In genomic region chr4:156778606-156779005, GRCh38 we compare ENCODE assay signal across 13 cellular contexts.
A peak's percentile ranks its signal among the peaks of the same experiment; 100 is the strongest.
DNase-seq lines count a peak whose midpoint lies in the region; ATAC-seq and TF ChIP-seq lines count a peak whose summit lies in the region.
"Had no signal": no experiment of that assay in that cellular context is flagged by ENCODE, and none has a peak within 500 bp of the region (broad histone marks: within the 10 kb centered on the region; RNA-seq: fewer than 3 reads in every experiment).

No MANE protein-coding gene starts in this region.

- H3K27me3 ChIP-seq in AG04450 (ENCODE audit: control insufficient read depth, insufficient read depth, low read length), result no peaks in the 10 kb centered on the region
- no peaks in the 10 kb centered on the region for H3K27me3 ChIP-seq in HCT116 (ENCODE audit: insufficient read depth, low read length)
- no peaks in the 10 kb centered on the region for H3K27me3 ChIP-seq in gastrocnemius medialis
- H3K27me3 ChIP-seq: BLaER1 had no signal

- TF ChIP-seq CTCF in AG04450 (IDR thresholded peaks at IDR 0.05; ENCODE audit: low read depth, low read length), result no peak
- TF ChIP-seq CTCF in HCT116 (IDR thresholded peaks at IDR 0.05 in 2 of 3, conservative IDR thresholded peaks at IDR 0.05 in 1 of 3; ENCODE audit: borderline replicate concordance in 1 of 3, insufficient read depth in 1 of 3, low read depth in 2 of 3, low read length in 2 of 3), result no peak
- no peak for TF ChIP-seq CTCF in astrocyte of the spinal cord (IDR thresholded peaks at IDR 0.05; ENCODE audit: low read depth, low read length)
- no peak for TF ChIP-seq CTCF in gastrocnemius medialis (IDR thresholded peaks at IDR 0.05 in 4 of 5, conservative IDR thresholded peaks at IDR 0.05 in 1 of 5)

- no peak overlapping the region for H3K9ac ChIP-seq in HCT116 (ENCODE audit: low read length)
- H3K9ac ChIP-seq: BLaER1 had no signal

- no peak for TF ChIP-seq RAD21 in HCT116 (IDR thresholded peaks at IDR 0.05; ENCODE audit: low read depth)

- DNase-seq in AG04450 (ENCODE audit: low read depth, low spot score) (peak; percentile 71), HCT116 (ENCODE audit: low read depth, low spot score) (no peak), astrocyte of the spinal cord (ENCODE audit: low read depth, low spot score) (peak; percentile 70), left kidney (ENCODE audit: low read depth, low spot score) (peak; percentile 19), gastrocnemius medialis (no peak), SIG-M5 (lab: John Stamatoyannopoulos, UW) (no peak), SK-N-DZ (ENCODE audit: low spot score) (no peak)
- DNase-seq: activated CD4-positive, alpha-beta T cell treated with anti-CD3 and anti-CD28 coated beads, Interleukin-2, amount 50 U/mL, for 4 hours; activated effector memory CD4-positive, alpha-beta T cell treated with Interleukin-2 at 50 U/mL for 16 hours; caudate nucleus; T-helper 9 cell had no signal

- H4K20me1 ChIP-seq in HCT116 (ENCODE audit: insufficient read depth), result no peaks in the 10 kb centered on the region
- H4K20me1 ChIP-seq: BLaER1 had no signal

- H3K79me2 ChIP-seq in HCT116 (ENCODE audit: insufficient read depth, low read length), result no peaks in the 10 kb centered on the region

- ATAC-seq in HCT116 (no peak), gastrocnemius medialis (no peak), GM21515 (IDR thresholded peaks at IDR 0.05; ENCODE audit: unreplicated experiment) (no peak)

- H2AFZ ChIP-seq in HCT116 (ENCODE audit: low read depth, low read length, poor library complexity, severe bottlenecking), result peak overlapping the region; percentile 31

- H3K9me3 ChIP-seq in AG04450 (ENCODE audit: control insufficient read depth, insufficient read depth, low read length), result no peaks in the 10 kb centered on the region
- no peaks in the 10 kb centered on the region for H3K9me3 ChIP-seq in HCT116 (ENCODE audit: control insufficient read depth in 1 of 2, insufficient read depth in 1 of 2, low read depth in 1 of 2, low read length in 2 of 2)
- no peaks in the 10 kb centered on the region for H3K9me3 ChIP-seq in gastrocnemius medialis
- H3K9me3 ChIP-seq: BLaER1 had no signal

- CTCF ChIA-PET in AG04450 (lab: Charles Lee), result interaction anchor here (1.6 kb wide), 1 partner anchor 193 kb away, joined by 3 read pairs; the partner anchor contains the start of gene PDGFC
- CTCF ChIA-PET in HCT116 (lab: Charles Lee), result no interaction called here

- H3K9me2 ChIP-seq in HCT116 (ENCODE audit: insufficient read depth), result 0 out of 2 replicates have a peak, but pooled peaks cover 5% of the 10 kb centered on the region

- H3K36me3 ChIP-seq in HCT116 (ENCODE audit: control insufficient read depth in 1 of 2, insufficient read depth in 2 of 2, low read length in 2 of 2), result no peaks in the 10 kb centered on the region
- no peaks in the 10 kb centered on the region for H3K36me3 ChIP-seq in gastrocnemius medialis
- H3K36me3 ChIP-seq: BLaER1 had no signal

- no peak overlapping the region for H3K4me3 ChIP-seq in AG04450 (ENCODE audit: low read depth, low read length)
- no peak overlapping the region for H3K4me3 ChIP-seq in HCT116 (replicated peaks in 1 of 2; ENCODE audit: low read depth in 1 of 2, low read length in 2 of 2)
- H3K4me3 ChIP-seq in astrocyte of the spinal cord (ENCODE audit: low read depth, low read length), result no peak overlapping the region
- no peak overlapping the region for H3K4me3 ChIP-seq in gastrocnemius medialis
- H3K4me3 ChIP-seq: BLaER1 had no signal

- H3K4me2 ChIP-seq in HCT116 (ENCODE audit: low read length), result no peak overlapping the region
- H3K4me2 ChIP-seq: BLaER1 had no signal

- H3K4me1 ChIP-seq in HCT116 (ENCODE audit: control insufficient read depth in 1 of 2, insufficient read depth in 2 of 2, low read length in 2 of 2) (peaks cover 22 to 63% of the 10 kb centered on the region in 2 experiments), gastrocnemius medialis (peaks cover 10 to 15% of the 10 kb centered on the region in 2 donors)
- H3K4me1 ChIP-seq: BLaER1 had no signal

- intact Hi-C loops in HCT116 (cut with micrococcal nuclease), result loop anchor here (10.0 kb wide), 1 partner anchor 186 kb away; no protein-coding TSS in a partner anchor
- intact Hi-C loops in gastrocnemius medialis (cut with DNase I; ENCODE audit: low total_unique reads), result no loop called here

- in situ Hi-C loops in astrocyte of the spinal cord (cut with HindIII; ENCODE audit: low sequenced_read_pairs) (no loop called here), gastrocnemius medialis (cut with MboI; ENCODE audit: low sequenced_read_pairs in 4 of 4) (loop anchor here in 2 of 4 donors (10.0 to 25.0 kb wide), 2 partner anchors 184 to 186 kb away; partner anchors contain the start of gene PDGFC (in 1 of the 2))

- TF ChIP-seq POLR2A in HCT116 (IDR thresholded peaks at IDR 0.05; ENCODE audit: borderline replicate concordance, extremely low read depth, insufficient read depth, insufficient read length) (no peak), gastrocnemius medialis (IDR thresholded peaks at IDR 0.05) (no peak)

- RAD21 ChIA-PET in HCT116 (lab: Charles Lee; ENCODE audit: low non-redundant PET in 1 of 2, low total read pairs in 2 of 2, uncharacterized antibody in 2 of 2, unreplicated experiment in 2 of 2), result no interaction called here

- POLR2A ChIA-PET in AG04450 (lab: Yijun Ruan, JAX), result interaction anchor here (0.7 kb wide), 1 partner anchor 184 kb away, joined by 6 read pairs; no protein-coding TSS in a partner anchor
- POLR2A ChIA-PET in HCT116 (lab: Charles Lee), result no interaction called here

- BruUV-seq in HCT116 (replicated peaks; lab: Mats Ljungman, UMichigan), result no TSS peak

- H3K27ac ChIP-seq in AG04450 (ENCODE audit: low read depth, low read length) (no peak overlapping the region), HCT116 (ENCODE audit: low read depth, low read length) (peak overlapping the region; percentile 48; the same call in 1 of the 2 replicates), gastrocnemius medialis (no peak overlapping the region)
- H3K27ac ChIP-seq: BLaER1 had no signal

TF ChIP-seq in HCT116, 20 proteins besides CTCF, POLR2A, EP300 and RAD21:
- no peak for TF ChIP-seq POLR2AphosphoS5 (IDR thresholded peaks at IDR 0.05; ENCODE audit: low read depth, low read length)
- no peak for TF ChIP-seq TCF7L2 (IDR thresholded peaks at IDR 0.05; ENCODE audit: borderline replicate concordance, extremely low read depth, insufficient read depth, insufficient read length)
- no peak for TF ChIP-seq YY1 (IDR thresholded peaks at IDR 0.05; ENCODE audit: extremely low read depth, insufficient replicate concordance, low read depth, low read length)
- TF ChIP-seq CBX3 (IDR thresholded peaks at IDR 0.05; ENCODE audit: low read depth), result no peak
- TF ChIP-seq MAX (IDR thresholded peaks at IDR 0.05), result no peak
- no peak for TF ChIP-seq CEBPB (IDR thresholded peaks at IDR 0.05; ENCODE audit: low read depth)
- no peak for TF ChIP-seq EZH2 (IDR thresholded peaks at IDR 0.05)
- TF ChIP-seq ZBTB33 (IDR thresholded peaks at IDR 0.05; ENCODE audit: extremely low read depth, insufficient replicate concordance, low read length), result no peak
- no peak for TF ChIP-seq ELF1 (IDR thresholded peaks at IDR 0.05; ENCODE audit: borderline replicate concordance, low read depth)
- TF ChIP-seq ZFX (IDR thresholded peaks at IDR 0.05), result no peak
- TF ChIP-seq JUND (IDR thresholded peaks at IDR 0.05), result no peak
- no peak for TF ChIP-seq SRF (IDR thresholded peaks at IDR 0.05; ENCODE audit: low read depth)

Comparison
In these comparisons a context has a peak if more than half of its experiments do, and no peak if none do; other contexts are left out.
1. DNase-seq: peak in AG04450 (single experiment), astrocyte of the spinal cord (single experiment) and left kidney (single experiment); none in HCT116 (single experiment), gastrocnemius medialis (0 of 2), SIG-M5 (single experiment) and SK-N-DZ (single experiment).